10 cellular contexts compared by ENCODE assay signal in genomic region chr3:14358426-14359211, GRCh38. TPM values are rescaled to one million over a fixed set of nuclear protein-coding genes. Genes with fewer than 3 reads are reported as not detected.
DNase-seq lines count a peak whose midpoint lies in the region; ATAC-seq, FAIRE-seq and TF ChIP-seq lines count a peak whose summit lies in the region.
"Had no signal": no experiment of that assay in that cellular context is flagged by ENCODE, and none has a peak within 500 bp of the region (broad histone marks: within the 10 kb centered on the region; RNA-seq: fewer than 3 reads in every experiment).

No MANE protein-coding gene starts in this region.

- no peak overlapping the region for H3K27ac ChIP-seq in colonic mucosa
- H3K27ac ChIP-seq: BLaER1 treated with 17β-estradiol and CSF1 and Interleukin-3, amounts not matched to agents 10 nM and 100 nM had no signal

- no peaks in the 10 kb centered on the region for H3K9me3 ChIP-seq in colonic mucosa
- H3K9me3 ChIP-seq: BLaER1 treated with 17β-estradiol and CSF1 and Interleukin-3, amounts not matched to agents 10 nM and 100 nM had no signal

- H3K9ac ChIP-seq in colonic mucosa (ENCODE audit: low read depth in 2 of 2, low read length in 2 of 2): no peak overlapping the region
- H3K9ac ChIP-seq: BLaER1 treated with 17β-estradiol and CSF1 and Interleukin-3, amounts not matched to agents 10 nM and 100 nM had no signal

- ATAC-seq in HG03039 (IDR thresholded peaks at IDR 0.05; ENCODE audit: unreplicated experiment): no peak
- ATAC-seq in GM21360 (IDR thresholded peaks at IDR 0.05; ENCODE audit: unreplicated experiment): no peak
- ATAC-seq: activated T-helper 17 cell treated with anti-CD3 and anti-CD28 coated beads, Interleukin-2, amount 50 U/mL, for 72 hours had no signal

- DNase-seq in AG08396 (ENCODE audit: low spot score) (peak; percentile 70), NCI-H146 treated with DMSO at 0.1 percent for 48 hours (lab: John Stamatoyannopoulos, UW; ENCODE audit: unreplicated experiment) (peak; percentile 1), colonic mucosa (peak; percentile 41), medulla oblongata (ENCODE audit: extremely low spot score) (peak; percentile 11), RCC 7860 (ENCODE audit: low spot score) (no peak), A172 (ENCODE audit: low spot score) (no peak)

- no peaks in the 10 kb centered on the region for H3K4me1 ChIP-seq in colonic mucosa

- no peak for TF ChIP-seq CTCF in colonic mucosa (IDR thresholded peaks at IDR 0.05)

- H3K4me3 ChIP-seq in colonic mucosa: no peak overlapping the region
- H3K4me3 ChIP-seq: BLaER1 treated with 17β-estradiol and CSF1 and Interleukin-3, amounts not matched to agents 10 nM and 100 nM had no signal

- intact Hi-C loops in colonic mucosa (cut with DNase I): no loop called here

- H3K27me3 ChIP-seq in colonic mucosa: no peaks in the 10 kb centered on the region
- H3K27me3 ChIP-seq: BLaER1 treated with 17β-estradiol and CSF1 and Interleukin-3, amounts not matched to agents 10 nM and 100 nM had no signal

- H3K36me3 ChIP-seq in colonic mucosa: no peaks in the 10 kb centered on the region
- H3K36me3 ChIP-seq: BLaER1 treated with 17β-estradiol and CSF1 and Interleukin-3, amounts not matched to agents 10 nM and 100 nM had no signal

- no peak for FAIRE-seq in RCC 7860 (lab: Jason Lieb, UNC)

RNA-seq across cellular contexts. Expression of gene SLC6A6, which starts 43.8 kb away (rescaled TPM):
- 10 to 100 TPM in 1 of 2 donors, 1 to 10 TPM in 1; 7.2 to 13.0 TPM for total RNA-seq in colonic mucosa
- total RNA-seq in A172 (2014; rRNA removed; shearing (Covaris generic)): 26.0 and 34.2 TPM in 2 replicates

Comparison
In these comparisons a context has a peak if more than half of its experiments do, and no peak if none do; other contexts are left out.
1. DNase-seq: peak in AG08396 (single experiment), NCI-H146 treated with DMSO at 0.1 percent for 48 hours (single experiment), colonic mucosa (single experiment) and medulla oblongata (single experiment); none in RCC 7860 (single experiment) and A172 (single experiment).